Comparison of ENCODE assay signal across 18 cellular contexts in the genomic region with DNA sequence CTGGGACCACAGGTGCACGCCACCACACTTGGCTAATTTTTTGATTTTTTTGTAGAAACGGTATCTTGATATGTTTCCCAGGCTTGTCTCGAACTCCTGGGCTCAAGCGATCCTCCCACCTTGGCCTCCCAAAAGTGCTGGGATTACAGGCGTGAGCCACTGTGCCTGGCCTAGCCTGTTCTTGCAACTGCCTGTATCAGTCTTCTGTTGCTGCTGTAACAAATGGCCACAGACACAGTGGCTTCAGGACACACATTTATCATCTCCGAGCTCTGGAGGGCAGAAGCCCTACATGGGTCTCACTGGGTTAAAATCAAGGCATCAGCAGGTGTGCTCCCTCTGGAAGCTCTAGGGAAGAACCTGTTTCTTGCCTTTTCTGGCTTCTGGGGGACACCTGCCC.
A peak's percentile ranks its signal among the peaks of the same experiment; 100 is the strongest.
DNase-seq lines count a peak whose midpoint lies in the region; ATAC-seq, FAIRE-seq and TF ChIP-seq lines count a peak whose summit lies in the region.
"Had no signal": no experiment of that assay in that cellular context is flagged by ENCODE, and none has a peak within 500 bp of the region (broad histone marks: within the 10 kb centered on the region; RNA-seq: fewer than 3 reads in every experiment).

No MANE protein-coding gene starts in this region.

- no peak for FAIRE-seq in K562 (lab: Jason Lieb, UNC)
- FAIRE-seq: A204.1 had no signal

- intact Hi-C loops in CD14-positive monocyte (cut with micrococcal nuclease) = loop anchor here in 1 of 2 donors (5.0 kb wide), 1 partner anchor 40 kb away; no protein-coding TSS in a partner anchor
- intact Hi-C loops in K562 (cut with micrococcal nuclease) = no loop called here

- POLR2A ChIA-PET in K562 (lab: Yijun Ruan, JAX) = interaction anchor here (1.1 to 1.3 kb wide), 2 partner anchors 11 to 262 kb away, joined by 3 to 5 read pairs; no protein-coding TSS in a partner anchor
- POLR2A ChIA-PET in naive thymus-derived CD8-positive, alpha-beta T cell (lab: Charles Lee) = interaction anchor here (0.6 kb wide), 1 partner anchor 1985 kb away, joined by 4 read pairs; no protein-coding TSS in a partner anchor

- peaks cover 0 to 6% (median 0%) of the 10 kb centered on the region in 3 donors for H3K27me3 Mint-ChIP-seq in CD14-positive monocyte (ENCODE audit: low read depth in 3 of 3)
- H3K27me3 Mint-ChIP-seq in naive thymus-derived CD8-positive, alpha-beta T cell = no peaks in the 10 kb centered on the region
- H3K27me3 Mint-ChIP-seq: CD4-positive, alpha-beta memory T cell had no signal

- H3K27me3 ChIP-seq in BLaER1 treated with 17β-estradiol and CSF1 and Interleukin-3, amounts not matched to agents 10 nM and 100 nM = no peaks in the 10 kb centered on the region; a peak in 1 of 22 replicates
- peaks cover 0 to 4% of the 10 kb centered on the region in 2 experiments; a peak in 2 of 5 replicates for H3K27me3 ChIP-seq in K562 (ENCODE audit: control insufficient read depth in 2 of 2, insufficient read depth in 2 of 2, low read length in 2 of 2)
- H3K27me3 ChIP-seq: BE2C had no signal

- H3K4me2 ChIP-seq in BLaER1 treated with 17β-estradiol and CSF1 and Interleukin-3, amounts not matched to agents 10 nM and 100 nM = peak overlapping the region in 6 of 11 experiments; percentile 76 to 89 (median 81); a peak in 9 of 22 replicates
- H3K4me2 ChIP-seq in K562 (ENCODE audit: insufficient read depth, low read length) = no peak overlapping the region

- H3K4me1 Mint-ChIP-seq in CD14-positive monocyte = peaks cover 49% of the 10 kb centered on the region
- H3K4me1 Mint-ChIP-seq in naive thymus-derived CD8-positive, alpha-beta T cell = peaks cover 10 to 33% (median 22%) of the 10 kb centered on the region in 4 donors

- no peak for TF ChIP-seq EP300 in K562 (IDR thresholded peaks at IDR 0.05; ENCODE audit: low read length)

- DNase-seq in CD14-positive monocyte (ENCODE audit: low spot score) (no peak), K562 (ENCODE audit: extremely low read depth in 1 of 4, low spot score in 3 of 4) (no peak)
- no peak for DNase-seq in naive thymus-derived CD8-positive, alpha-beta T cell
- DNase-seq: ACHN; BE2C; Calu3; CD4-positive, alpha-beta memory T cell; DMS79 treated with DMSO at 0.1 percent for 48 hours; GF-D8; GOT3; H7; HFFc6 had no signal

- peak overlapping the region in 1 of 11 experiments; percentile 65; a peak in 1 of 22 replicates for H3K27ac ChIP-seq in BLaER1 treated with 17β-estradiol and CSF1 and Interleukin-3, amounts not matched to agents 10 nM and 100 nM
- no peak overlapping the region for H3K27ac ChIP-seq in K562 (ENCODE audit: extremely low read depth, low read depth, low read length)
- H3K27ac ChIP-seq: C4-2B had no signal

- H3K4me1 ChIP-seq in BLaER1 treated with 17β-estradiol and CSF1 and Interleukin-3, amounts not matched to agents 10 nM and 100 nM = peaks cover 21 to 47% (median 33%) of the 10 kb centered on the region in 10 experiments
- H3K4me1 ChIP-seq in K562 (replicated peaks in 1 of 2; ENCODE audit: control insufficient read depth in 2 of 2, insufficient read depth in 2 of 2, low read length in 2 of 2) = peaks cover 3 to 16% of the 10 kb centered on the region in 2 experiments; a peak in 4 of 5 replicates
- H3K4me1 ChIP-seq: BE2C had no signal

- no peaks in the 10 kb centered on the region for H3K79me2 ChIP-seq in K562 (ENCODE audit: control insufficient read depth, insufficient read depth, low read length)

- in situ Hi-C loops in K562 (cut with MboI) = no loop called here

- WGBS in K562 (ENCODE audit: insufficient coverage, low coverage, missing lambda C conversion rate) = 44% methylated on average over 5 of the region's 6 CpGs

- peaks cover 0 to 8% (median 0%) of the 10 kb centered on the region in 11 experiments; a peak in 1 of 22 replicates for H3K36me3 ChIP-seq in BLaER1 treated with 17β-estradiol and CSF1 and Interleukin-3, amounts not matched to agents 10 nM and 100 nM
- H3K36me3 ChIP-seq in K562 (ENCODE audit: control insufficient read depth, insufficient read depth, low read length) = no peaks in the 10 kb centered on the region
- H3K36me3 ChIP-seq: BE2C had no signal

- no peak for TF ChIP-seq RAD21 in K562 (CRISPR knock-in tag; conservative IDR thresholded peaks at IDR 0.05 in 1 of 2, IDR thresholded peaks at IDR 0.05 in 1 of 2)

- H3K4me3 Mint-ChIP-seq in CD14-positive monocyte = no peak overlapping the region
- peak overlapping the region in 9 of 10 donors; percentile 44 to 88 (median 78) for H3K4me3 Mint-ChIP-seq in naive thymus-derived CD8-positive, alpha-beta T cell
- H3K4me3 Mint-ChIP-seq: HFFc6 had no signal

- BruUV-seq in K562 (replicated peaks; lab: Mats Ljungman, UMichigan) = no TSS peak

- CTCF ChIA-PET in K562 (lab: Yijun Ruan, JAX; ENCODE audit: low intra/inter-chr PET ratio) = no interaction called here

- ATAC-seq in K562 (no peak), GM19455 (IDR thresholded peaks at IDR 0.05; ENCODE audit: unreplicated experiment) (no peak), HG02610 (IDR thresholded peaks at IDR 0.05; ENCODE audit: unreplicated experiment) (no peak)
- ATAC-seq in naive thymus-derived CD8-positive, alpha-beta T cell = no peak
- ATAC-seq: HCT116 had no signal

- H3K27ac Mint-ChIP-seq in CD14-positive monocyte = peak overlapping the region in 4 of 7 donors; percentile 60 to 94 (median 78)
- peak overlapping the region in 4 of 10 donors; percentile 4 to 87 (median 75) for H3K27ac Mint-ChIP-seq in naive thymus-derived CD8-positive, alpha-beta T cell
- H3K27ac Mint-ChIP-seq: HFFc6 had no signal

- no peak overlapping the region for H2AFZ ChIP-seq in K562 (ENCODE audit: low read depth, low read length)

- H3K9me3 Mint-ChIP-seq in CD14-positive monocyte = peaks cover 8 to 20% (median 13%) of the 10 kb centered on the region in 7 donors
- peaks cover 0 to 22% (median 8%) of the 10 kb centered on the region in 9 donors for H3K9me3 Mint-ChIP-seq in naive thymus-derived CD8-positive, alpha-beta T cell

- no peaks in the 10 kb centered on the region for H4K20me1 ChIP-seq in BLaER1 treated with 17β-estradiol and CSF1 and Interleukin-3, amounts not matched to agents 10 nM and 100 nM
- no peaks in the 10 kb centered on the region for H4K20me1 ChIP-seq in K562 (replicated peaks; ENCODE audit: control insufficient read depth, insufficient read depth, low read length)

- no peak overlapping the region for H3K9ac ChIP-seq in BLaER1 treated with 17β-estradiol and CSF1 and Interleukin-3, amounts not matched to agents 10 nM and 100 nM
- no peak overlapping the region for H3K9ac ChIP-seq in K562 (ENCODE audit: insufficient read depth in 1 of 2, low read depth in 2 of 2, low read length in 2 of 2)

- peaks cover 9 to 10% of the 10 kb centered on the region in 2 donors for H3K36me3 Mint-ChIP-seq in CD14-positive monocyte
- peaks cover 0 to 17% (median 8%) of the 10 kb centered on the region in 3 donors for H3K36me3 Mint-ChIP-seq in naive thymus-derived CD8-positive, alpha-beta T cell

- no peak for TF ChIP-seq POLR2A in K562 (conservative IDR thresholded peaks at IDR 0.05)

- no peaks in the 10 kb centered on the region for H3K9me1 ChIP-seq in K562 (ENCODE audit: control insufficient read depth, insufficient read depth, low read length)

- H3K9me3 ChIP-seq in BLaER1 treated with 17β-estradiol and CSF1 and Interleukin-3, amounts not matched to agents 10 nM and 100 nM (replicated peaks in 1 of 11) = peaks cover 15 to 19% (median 16%) of the 10 kb centered on the region in 11 experiments
- H3K9me3 ChIP-seq in K562 (replicated peaks; ENCODE audit: control insufficient read depth, insufficient read depth, low read depth, low read length) = no peaks in the 10 kb centered on the region; the same call in 1 of the 2 replicates
- H3K9me3 ChIP-seq: BE2C had no signal

- TF ChIP-seq CTCF in CD14-positive monocyte (IDR thresholded peaks at IDR 0.05) (no peak), K562 (IDR thresholded peaks at IDR 0.05 in 2 of 3, conservative IDR thresholded peaks at IDR 0.05 in 1 of 3; ENCODE audit: insufficient read depth in 2 of 3, low read depth in 1 of 3, low read length in 3 of 3) (no peak)

- H3K4me3 ChIP-seq in BLaER1 treated with 17β-estradiol and CSF1 and Interleukin-3, amounts not matched to agents 10 nM and 100 nM = no peak overlapping the region
- H3K4me3 ChIP-seq in K562 = no peak overlapping the region

TF ChIP-seq in K562, 482 proteins besides CTCF, POLR2A, EP300 and RAD21:
- TF ChIP-seq ZNF124 (CRISPR knock-in tag; IDR thresholded peaks at IDR 0.05) = no peak
- TF ChIP-seq TFAM (CRISPR knock-in tag; conservative IDR thresholded peaks at IDR 0.05) = no peak
- no peak for TF ChIP-seq NCOA6 (IDR thresholded peaks at IDR 0.05)
- TF ChIP-seq USF1 (CRISPR knock-in tag; IDR thresholded peaks at IDR 0.05) = no peak
- peak; percentile 95 for TF ChIP-seq ZNF12 (CRISPR knock-in tag; IDR thresholded peaks at IDR 0.05)
- no peak for TF ChIP-seq RBM17 (IDR thresholded peaks at IDR 0.05; ENCODE audit: borderline replicate concordance, low read depth, low read length)
- TF ChIP-seq, protein P1, sequence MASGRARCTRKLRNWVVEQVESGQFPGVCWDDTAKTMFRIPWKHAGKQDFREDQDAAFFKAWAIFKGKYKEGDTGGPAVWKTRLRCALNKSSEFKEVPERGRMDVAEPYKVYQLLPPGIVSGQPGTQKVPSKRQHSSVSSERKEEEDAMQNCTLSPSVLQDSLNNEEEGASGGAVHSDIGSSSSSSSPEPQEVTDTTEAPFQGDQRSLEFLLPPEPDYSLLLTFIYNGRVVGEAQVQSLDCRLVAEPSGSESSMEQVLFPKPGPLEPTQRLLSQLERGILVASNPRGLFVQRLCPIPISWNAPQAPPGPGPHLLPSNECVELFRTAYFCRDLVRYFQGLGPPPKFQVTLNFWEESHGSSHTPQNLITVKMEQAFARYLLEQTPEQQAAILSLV (tag; IDR thresholded peaks at IDR 0.05) = no peak

Comparison
In these comparisons a context has a peak if more than half of its experiments do, and no peak if none do; other contexts are left out.
1. H3K4me3 Mint-ChIP-seq: peak in naive thymus-derived CD8-positive, alpha-beta T cell (9 of 10); none in CD14-positive monocyte (0 of 2).